32 cellular contexts compared by ENCODE assay signal in the genomic region with DNA sequence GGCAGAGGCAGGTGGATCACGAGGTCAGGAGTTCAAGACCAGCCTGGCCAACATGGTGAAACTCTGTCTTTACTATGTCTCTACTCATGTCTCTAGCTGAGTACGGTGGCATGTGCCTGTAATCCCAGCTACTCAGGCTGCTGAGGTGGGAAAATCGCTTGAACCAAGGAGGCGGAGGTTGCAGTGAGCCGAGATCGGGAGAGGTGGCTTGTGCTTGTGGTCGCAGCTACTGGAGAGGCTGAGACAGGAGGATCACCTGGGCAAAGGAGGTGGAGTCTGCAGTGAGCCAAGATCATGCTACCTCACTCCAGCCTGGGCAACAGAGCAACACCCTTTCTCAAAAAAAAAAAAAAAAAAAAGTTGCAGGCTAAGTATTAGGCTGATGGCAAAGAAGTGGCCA.
"Had no signal": no experiment of that assay in that cellular context is flagged by ENCODE, and none has a peak within 500 bp of the region (broad histone marks: within the 10 kb centered on the region; RNA-seq: fewer than 3 reads in every experiment).

No MANE protein-coding gene starts in this region.

- H3K9me3 Mint-ChIP-seq: activated B cell treated with CpG ODN at 0.5 μM for 24 hours; activated naive CD4-positive, alpha-beta T cell treated with anti-CD3 and anti-CD28 coated beads for 36 hours; stimulated activated memory B cell treated with anti-CD40 and anti-IgM and Interleukin-4, amounts not matched to agents 10 μg/mL and 1 μg/mL and 100 μg/mL, for 72 hours; stimulated activated naive CD8-positive, alpha-beta T cell treated with anti-CD3 and anti-CD28 coated beads, Interleukin-15, amount 100 ng/mL, for 72 hours had no signal

- DNase-seq: activated B cell treated with CpG ODN at 0.5 μM for 24 hours; activated CD4-positive, alpha-beta T cell treated with anti-CD3 and anti-CD28 coated beads, Interleukin-2, amount 50 U/mL, for 4 hours; activated effector memory CD4-positive, alpha-beta T cell treated with anti-CD3 and anti-CD28 coated beads, Interleukin-2, amount 50 U/mL, for 16 hours; activated naive CD4-positive, alpha-beta T cell treated with anti-CD3 and anti-CD28 coated beads for 36 hours; activated naive CD8-positive, alpha-beta T cell treated with anti-CD3 and anti-CD28 coated beads for 36 hours; activated T-cell treated with anti-CD3 and anti-CD28 coated beads for 4 hours; adrenal gland; aorta; body of pancreas; left cardiac atrium; left ventricle myocardium superior; midbrain; naive thymus-derived CD4-positive, alpha-beta T cell; nucleus accumbens; psoas muscle; sigmoid colon; stimulated activated CD4-positive, alpha-beta T cell treated with anti-CD3 and anti-CD28 coated beads, Interleukin-1b, Interleukin-23, amount 100 ng/mL, for 48 hours; stimulated activated CD4-positive, alpha-beta T cell treated with anti-CD3 and anti-CD28 coated beads, Interleukin-4, amount 100 ng/mL, for 4 hours; stimulated activated CD8-positive, alpha-beta memory T cell treated with anti-CD3 and anti-CD28 coated beads, Interleukin-4, amount 100 ng/mL, for 48 hours; stimulated activated naive CD8-positive, alpha-beta T cell treated with anti-CD3 and anti-CD28 coated beads, Interleukin-15, amount 100 ng/mL, for 72 hours; substantia nigra; T-cell had no signal

- H3K9me3 ChIP-seq: adrenal gland, body of pancreas, esophagus muscularis mucosa, gastroesophageal sphincter, psoas muscle, sigmoid colon had no signal

- H3K27me3 Mint-ChIP-seq: activated B cell treated with CpG ODN at 0.5 μM for 24 hours; activated naive CD8-positive, alpha-beta T cell treated with anti-CD3 and anti-CD28 coated beads for 36 hours; naive thymus-derived CD4-positive, alpha-beta T cell; stimulated activated memory B cell treated with anti-CD40 and anti-IgM and Interleukin-4, amounts not matched to agents 10 μg/mL and 1 μg/mL and 100 μg/mL, for 72 hours; stimulated activated naive CD8-positive, alpha-beta T cell treated with anti-CD3 and anti-CD28 coated beads, Interleukin-15, amount 100 ng/mL, for 72 hours; T-cell; type B pancreatic cell had no signal

- H3K27ac Mint-ChIP-seq: activated B cell treated with CpG ODN at 0.5 μM for 24 hours; activated naive CD4-positive, alpha-beta T cell treated with anti-CD3 and anti-CD28 coated beads for 36 hours; activated naive CD8-positive, alpha-beta T cell treated with anti-CD3 and anti-CD28 coated beads for 36 hours; stimulated activated memory B cell treated with anti-CD40 and anti-IgM and Interleukin-4, amounts not matched to agents 10 μg/mL and 1 μg/mL and 100 μg/mL, for 72 hours; stimulated activated naive CD8-positive, alpha-beta T cell treated with anti-CD3 and anti-CD28 coated beads, Interleukin-15, amount 100 ng/mL, for 72 hours; T-cell; T-helper 2 cell treated with Interferon-gamma antibody and Interleukin-4, amounts not matched to agents 5 μg/mL and 100 μg/mL, for 36 hours; type B pancreatic cell had no signal

- H3K27me3 ChIP-seq: adrenal gland, body of pancreas, cardiac muscle cell, esophagus muscularis mucosa, gastroesophageal sphincter, hepatocyte, sigmoid colon had no signal

- H3K4me2 ChIP-seq: hepatocyte, smooth muscle cell had no signal

- H3K4me3 Mint-ChIP-seq: activated B cell treated with CpG ODN at 0.5 μM for 24 hours; activated naive CD4-positive, alpha-beta T cell treated with anti-CD3 and anti-CD28 coated beads for 36 hours; activated naive CD8-positive, alpha-beta T cell treated with anti-CD3 and anti-CD28 coated beads for 36 hours; naive thymus-derived CD4-positive, alpha-beta T cell; stimulated activated memory B cell treated with anti-CD40 and anti-IgM and Interleukin-4, amounts not matched to agents 10 μg/mL and 1 μg/mL and 100 μg/mL, for 72 hours; stimulated activated naive CD8-positive, alpha-beta T cell treated with anti-CD3 and anti-CD28 coated beads, Interleukin-15, amount 100 ng/mL, for 72 hours; T-cell; T-helper 2 cell treated with Interferon-gamma antibody and Interleukin-4, amounts not matched to agents 5 μg/mL and 100 μg/mL, for 36 hours; type B pancreatic cell had no signal

- H3K27ac ChIP-seq: cardiac muscle cell, coronary artery, esophagus muscularis mucosa, gastroesophageal sphincter, hepatocyte, parathyroid adenoma had no signal

- H3K4me1 ChIP-seq: parathyroid adenoma had no signal

- H3K4me3 ChIP-seq: adrenal gland, body of pancreas, cardiac muscle cell, coronary artery, esophagus muscularis mucosa, gastroesophageal sphincter, hepatocyte, psoas muscle, sigmoid colon, smooth muscle cell had no signal

- H2AFZ ChIP-seq: hepatocyte, parathyroid adenoma had no signal

- H3K36me3 ChIP-seq: adrenal gland, cardiac muscle cell, gastroesophageal sphincter, sigmoid colon had no signal
